13 cellular contexts compared by ENCODE assay signal in genomic region chr6:2900221-2900807, GRCh38. TPM values are rescaled to one million over a fixed set of nuclear protein-coding genes. Genes with fewer than 3 reads are reported as not detected.
DNase-seq lines count a peak whose midpoint lies in the region; ATAC-seq and TF ChIP-seq lines count a peak whose summit lies in the region.
"Had no signal": no experiment of that assay in that cellular context is flagged by ENCODE, and none has a peak within 500 bp of the region (broad histone marks: within the 10 kb centered on the region; RNA-seq: fewer than 3 reads in every experiment).

No MANE protein-coding gene starts in this region.

- H3K4me1 Mint-ChIP-seq in osteocyte (ENCODE audit: unreplicated experiment): peaks cover 6% of the 10 kb centered on the region

- H3K9me3 Mint-ChIP-seq in osteocyte (ENCODE audit: unreplicated experiment): no peaks in the 10 kb centered on the region

- no peak overlapping the region for H2AFZ ChIP-seq in Karpas-422 (ENCODE audit: low read length)

- H3K79me2 ChIP-seq in DOHH2 (ENCODE audit: control insufficient read depth, low read length): peaks cover 77% of the 10 kb centered on the region
- H3K79me2 ChIP-seq in Karpas-422 (ENCODE audit: low read length): peaks cover 62% of the 10 kb centered on the region

- H3K9me2 ChIP-seq in DOHH2 (replicated peaks; ENCODE audit: control insufficient read depth, low read length) (no peaks in the 10 kb centered on the region), Karpas-422 (replicated peaks; ENCODE audit: insufficient read depth, low read length) (no peaks in the 10 kb centered on the region)

- H3K27ac Mint-ChIP-seq in osteocyte (ENCODE audit: unreplicated experiment): no peak overlapping the region

- peak overlapping the region; percentile 89 for H3K4me3 ChIP-seq in DOHH2 (ENCODE audit: low read length)
- peak overlapping the region; percentile 89; the same call in 1 of the 2 replicates for H3K4me3 ChIP-seq in Karpas-422 (ENCODE audit: low read length)
- H3K4me3 ChIP-seq in dorsolateral prefrontal cortex: peak overlapping the region in 57 of 59 donors; percentile 1 to 92 (median 80)

- peaks cover 45% of the 10 kb centered on the region for H3F3A ChIP-seq in DOHH2 (ENCODE audit: control insufficient read depth, insufficient read depth)

- H3K27me3 ChIP-seq in DOHH2 (ENCODE audit: control insufficient read depth, low read length) (no peaks in the 10 kb centered on the region), Karpas-422 (ENCODE audit: low read length) (no peaks in the 10 kb centered on the region), dorsolateral prefrontal cortex (no peaks in the 10 kb centered on the region)
- H3K27me3 ChIP-seq: right lobe of liver had no signal

- H3K36me3 ChIP-seq in DOHH2 (ENCODE audit: control insufficient read depth, low read length) (peaks cover 75% of the 10 kb centered on the region), Karpas-422 (ENCODE audit: insufficient read depth, low read length) (peaks cover 48% of the 10 kb centered on the region)

- no peaks in the 10 kb centered on the region for H3K36me3 Mint-ChIP-seq in osteocyte (ENCODE audit: unreplicated experiment)

- no peak for TF ChIP-seq CTCF in DOHH2 (IDR thresholded peaks at IDR 0.05; ENCODE audit: low read depth, low read length, poor library complexity, severe bottlenecking)
- TF ChIP-seq CTCF in dorsolateral prefrontal cortex (IDR thresholded peaks at IDR 0.05 in 54 of 56, conservative IDR thresholded peaks at IDR 0.05 in 2 of 56; ENCODE audit: low read depth in 1 of 56, partially characterized antibody in 56 of 56): no peak
- TF ChIP-seq CTCF in osteocyte (IDR thresholded peaks at IDR 0.05): no peak

- H3K9me3 ChIP-seq in DOHH2 (ENCODE audit: control insufficient read depth, insufficient read depth, low read length): no peaks in the 10 kb centered on the region
- no peaks in the 10 kb centered on the region for H3K9me3 ChIP-seq in Karpas-422 (ENCODE audit: low read length)
- H3K9me3 ChIP-seq: right lobe of liver had no signal

- H3K4me1 ChIP-seq in DOHH2 (ENCODE audit: control insufficient read depth, low read length): peaks cover 77% of the 10 kb centered on the region
- H3K4me1 ChIP-seq in Karpas-422 (ENCODE audit: low read length): peaks cover 53% of the 10 kb centered on the region

- H3K27ac ChIP-seq in DOHH2 (ENCODE audit: low read depth, low read length): peak overlapping the region; percentile 94
- peak overlapping the region; percentile 78 for H3K27ac ChIP-seq in Karpas-422 (ENCODE audit: low read length)
- peak overlapping the region in 40 of 59 donors; percentile 3 to 97 (median 74) for H3K27ac ChIP-seq in dorsolateral prefrontal cortex
- H3K27ac ChIP-seq: right lobe of liver had no signal

- no peak overlapping the region for H3K4me3 Mint-ChIP-seq in osteocyte (ENCODE audit: unreplicated experiment)

- H3K27me3 Mint-ChIP-seq in osteocyte (ENCODE audit: unreplicated experiment): no peaks in the 10 kb centered on the region

- peaks cover 8% of the 10 kb centered on the region; the same call in 1 of the 2 replicates for H4K20me1 ChIP-seq in DOHH2 (ENCODE audit: control insufficient read depth, insufficient read depth, low read depth, low read length)
- H4K20me1 ChIP-seq in Karpas-422 (ENCODE audit: insufficient read depth, low read depth, low read length): peaks cover 15% of the 10 kb centered on the region; the same call in 1 of the 2 replicates

- ATAC-seq in HG02870 (IDR thresholded peaks at IDR 0.05; ENCODE audit: unreplicated experiment) (no peak), HG02885 (IDR thresholded peaks at IDR 0.05; ENCODE audit: poor library complexity, unreplicated experiment) (no peak)
- ATAC-seq: left ventricle myocardium superior, right lobe of liver, Right ventricle myocardium inferior had no signal

- peak overlapping the region; percentile 87; the same call in 1 of the 2 replicates for H3K9ac ChIP-seq in Karpas-422 (ENCODE audit: low read length)

- peak overlapping the region; percentile 64 for H3K4me2 ChIP-seq in DOHH2 (ENCODE audit: low read length)
- peak overlapping the region; percentile 82 for H3K4me2 ChIP-seq in Karpas-422 (ENCODE audit: low read depth, low read length, poor library complexity, severe bottlenecking)

- intact Hi-C loops in dorsolateral prefrontal cortex (cut with DNase I): loop anchor here in 1 of 2 donors (5.0 kb wide), 1 partner anchor 43 kb away; no protein-coding TSS in a partner anchor

- DNase-seq in Karpas-422 (no peak), dorsolateral prefrontal cortex (no peak), osteocyte (ENCODE audit: extremely low spot score, unreplicated experiment) (peak; percentile 67), cerebellar nuclear complex (lab: John Stamatoyannopoulos, UW) (no peak), DMS53 treated with DMSO at 0.1 percent for 48 hours (lab: John Stamatoyannopoulos, UW; ENCODE audit: unreplicated experiment) (no peak)
- DNase-seq: left ventricle myocardium superior, MM.1S, NCI-H345, right lobe of liver had no signal

RNA-seq across cellular contexts. Expression of gene SERPINB9, which starts 2.8 kb away (rescaled TPM):
- total RNA-seq in Karpas-422 (2014; rRNA removed; shearing (Covaris generic); ENCODE audit: low replicate concordance): 55.6 and 107 TPM in 2 replicates
- total RNA-seq in dorsolateral prefrontal cortex (10 to 100 TPM in 114 of 120 experiments, 1 to 10 TPM in 6; 8.0 to 22.0 (median 14.4) TPM), osteocyte (0.34 and 0.48 TPM in 2 replicates)

RNA-seq across cellular contexts. Expression of gene SERPINB1, which starts 58.7 kb away (rescaled TPM):
- 0.22 TPM in 1 of 2 replicates, not detected in the other for total RNA-seq in Karpas-422 (2014; rRNA removed; shearing (Covaris generic); ENCODE audit: low replicate concordance)
- total RNA-seq in dorsolateral prefrontal cortex (10 to 100 TPM in 86 of 120 experiments, 1 to 10 TPM in 34; 5.2 to 34.5 (median 12.1) TPM), osteocyte (13.7 and 14.8 TPM in 2 replicates)
